Comparison of ENCODE assay signal across 16 cellular contexts in genomic region chr6:131362070-131362469, GRCh38.
"Had no signal": no experiment of that assay in that cellular context is flagged by ENCODE, and none has a peak within 500 bp of the region (broad histone marks: within the 10 kb centered on the region; RNA-seq: fewer than 3 reads in every experiment).

No MANE protein-coding gene starts in this region.

- H3K4me3 ChIP-seq: body of pancreas, mucosa of descending colon had no signal

- H3K9ac ChIP-seq: parathyroid adenoma had no signal

- H3K9me3 ChIP-seq: body of pancreas, mucosa of descending colon had no signal

- ATAC-seq: activated CD8-positive, alpha-beta T cell treated with anti-CD3 and anti-CD28 coated beads for 36 hours; activated naive CD4-positive, alpha-beta T cell treated with anti-CD3 and anti-CD28 coated beads, Interleukin-2, amount 50 U/mL, for 72 hours; activated T-cell treated with anti-CD3 and anti-CD28 coated beads, Interleukin-2, amount 50 U/mL, for 4 hours; body of pancreas; left lobe of liver; mucosa of descending colon; naive thymus-derived CD8-positive, alpha-beta T cell; stimulated activated memory B cell treated with anti-CD40 and anti-IgM and Interleukin-4, amounts not matched to agents 10 μg/mL and 1 μg/mL and 100 μg/mL, for 72 hours; T-helper 17 cell; WTC11 had no signal

- DNase-seq: activated CD4-positive, alpha-beta T cell treated with anti-CD3 and anti-CD28 coated beads for 4 hours; activated CD8-positive, alpha-beta T cell treated with anti-CD3 and anti-CD28 coated beads for 36 hours; activated effector memory CD4-positive, alpha-beta T cell treated with Interleukin-2 at 50 U/mL for 16 hours; activated T-cell treated with anti-CD3 and anti-CD28 coated beads, Interleukin-2, amount 50 U/mL, for 4 hours; amygdala; body of pancreas; effector memory CD4-positive, alpha-beta T cell; mucosa of descending colon; naive thymus-derived CD8-positive, alpha-beta T cell; T-helper 17 cell had no signal

- FAIRE-seq: islet of Langerhans had no signal

- H3K27ac ChIP-seq: body of pancreas, parathyroid adenoma had no signal

- H3K4me1 ChIP-seq: parathyroid adenoma had no signal
